ENCODE assay signal across 8 cellular contexts in the genomic region with DNA sequence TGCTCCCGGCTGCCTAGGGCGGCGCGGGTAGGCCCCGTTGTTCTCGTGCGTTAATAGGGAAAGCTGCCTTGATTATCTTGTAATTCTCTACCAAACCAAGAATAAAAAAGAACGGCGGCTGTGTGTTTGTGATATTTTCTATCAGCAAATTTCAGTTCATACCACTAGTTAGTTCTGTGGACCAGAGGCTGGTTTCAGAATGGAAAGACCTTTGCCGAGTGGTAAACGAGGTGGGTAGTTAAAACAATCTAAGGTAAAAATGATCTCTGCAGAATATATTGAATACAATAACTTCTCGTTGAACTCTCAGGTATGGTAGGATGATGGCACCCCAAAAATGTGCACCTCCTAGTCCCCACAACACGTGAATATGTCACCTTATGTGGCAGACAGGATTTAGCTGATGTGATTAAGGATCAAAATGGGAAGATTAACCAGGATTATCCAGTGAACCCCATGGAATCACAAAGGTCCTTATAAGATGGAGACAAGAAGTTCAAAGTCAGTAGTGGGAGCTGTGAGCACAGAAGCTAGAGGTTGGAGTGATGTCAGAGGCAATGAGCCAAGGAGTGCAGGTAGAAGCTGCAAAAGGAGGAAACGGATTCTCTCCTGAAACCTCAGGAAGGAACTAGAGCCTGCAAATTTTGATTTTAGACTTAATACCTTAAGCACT.
DNase-seq lines count a peak whose midpoint lies in the region; TF ChIP-seq lines count a peak whose summit lies in the region.

No MANE protein-coding gene starts in this region.

- TF ChIP-seq CTCF in MM.1S (IDR thresholded peaks at IDR 0.05; ENCODE audit: low read length) = no peak
- TF ChIP-seq CTCF in cardiac fibroblast (IDR thresholded peaks at IDR 0.05; ENCODE audit: low read depth, low read length) = no peak

- H3K27ac ChIP-seq in MM.1S (ENCODE audit: low read length) (peak overlapping the region; percentile 60), mucosa of rectum (ENCODE audit: low read depth in 2 of 2, low read length in 2 of 2) (peak overlapping the region; percentile 44 to 84)

- H4K20me1 ChIP-seq in MM.1S (ENCODE audit: insufficient read depth, low read length) = no peaks in the 10 kb centered on the region

- peak; percentile 0 for DNase-seq in NCI-H2196 (lab: John Stamatoyannopoulos, UW; ENCODE audit: unreplicated experiment)
- DNase-seq in NCI-H2196 treated with DMSO at 0.1 percent for 48 hours (lab: John Stamatoyannopoulos, UW; ENCODE audit: unreplicated experiment) = no peak
- DNase-seq in MM.1S = peak; percentile 24
- peak; percentile 22 to 31 for DNase-seq in cardiac fibroblast (ENCODE audit: low read depth in 2 of 2)
- DNase-seq in HK-2 (ENCODE audit: unreplicated experiment) = no peak
- DNase-seq in retina = no peak
- no peak for DNase-seq in OCI-M2 (lab: John Stamatoyannopoulos, UW; ENCODE audit: unreplicated experiment)

- peak overlapping the region; percentile 66 for H3K9ac ChIP-seq in MM.1S (ENCODE audit: low read length)
- peak overlapping the region; percentile 63 to 88 for H3K9ac ChIP-seq in mucosa of rectum (ENCODE audit: low read depth in 1 of 2, low read length in 2 of 2)

- H3K36me3 ChIP-seq in MM.1S (replicated peaks; ENCODE audit: insufficient read depth, low read length) (no peaks in the 10 kb centered on the region), mucosa of rectum (ENCODE audit: control insufficient read depth in 2 of 2, insufficient read depth in 2 of 2, low read length in 2 of 2) (peaks cover 0 to 2% of the 10 kb centered on the region in 2 donors)

- no peaks in the 10 kb centered on the region for H3K9me2 ChIP-seq in MM.1S (replicated peaks; ENCODE audit: insufficient read depth, low read length)

- peaks cover 22% of the 10 kb centered on the region for H3F3A ChIP-seq in MM.1S (ENCODE audit: insufficient read depth, low read length)

- H3K4me2 ChIP-seq in MM.1S (ENCODE audit: low read depth, low read length) = peak overlapping the region; percentile 91

- peaks cover 29% of the 10 kb centered on the region for H3K79me2 ChIP-seq in MM.1S (ENCODE audit: low read length)

- H3K4me3 ChIP-seq in MM.1S (ENCODE audit: low read length) (peak overlapping the region; percentile 71), cardiac fibroblast (replicated peaks in 1 of 2; ENCODE audit: low read depth in 2 of 2, low read length in 2 of 2) (peak overlapping the region; percentile 43 to 61), mucosa of rectum (ENCODE audit: low read length in 2 of 2) (peak overlapping the region; percentile 66 to 77)

- H3K4me1 ChIP-seq in MM.1S (ENCODE audit: low read length) (peaks cover 12% of the 10 kb centered on the region), mucosa of rectum (ENCODE audit: control insufficient read depth in 2 of 2, insufficient read depth in 2 of 2, low read length in 2 of 2) (peaks cover 10 to 11% of the 10 kb centered on the region in 2 donors)

- H3K9me3 ChIP-seq in MM.1S (replicated peaks; ENCODE audit: insufficient read depth, low read length) (no peaks in the 10 kb centered on the region), mucosa of rectum (ENCODE audit: control insufficient read depth in 2 of 2, low read length in 2 of 2) (no peaks in the 10 kb centered on the region)

- H3K27me3 ChIP-seq in MM.1S (replicated peaks; ENCODE audit: insufficient read depth, low read length) (no peaks in the 10 kb centered on the region), mucosa of rectum (ENCODE audit: control insufficient read depth in 2 of 2, insufficient read depth in 2 of 2, low read length in 2 of 2) (no peaks in the 10 kb centered on the region)

- H2AFZ ChIP-seq in MM.1S (ENCODE audit: low read length) = peak overlapping the region; percentile 36

Comparison
In these comparisons a context has a peak if more than half of its experiments do, and no peak if none do; other contexts are left out.
1. DNase-seq: peak in NCI-H2196 (single experiment), MM.1S (single experiment) and cardiac fibroblast (2 of 2); none in NCI-H2196 treated with DMSO at 0.1 percent for 48 hours (single experiment), HK-2 (single experiment), retina (single experiment) and OCI-M2 (single experiment).
2. Peak in every context shown above with its lines, with median percentiles within 50 percentile points of each other: H3K4me3 ChIP-seq.